Comparison of ENCODE assay signal across 27 cellular contexts in the genomic region with DNA sequence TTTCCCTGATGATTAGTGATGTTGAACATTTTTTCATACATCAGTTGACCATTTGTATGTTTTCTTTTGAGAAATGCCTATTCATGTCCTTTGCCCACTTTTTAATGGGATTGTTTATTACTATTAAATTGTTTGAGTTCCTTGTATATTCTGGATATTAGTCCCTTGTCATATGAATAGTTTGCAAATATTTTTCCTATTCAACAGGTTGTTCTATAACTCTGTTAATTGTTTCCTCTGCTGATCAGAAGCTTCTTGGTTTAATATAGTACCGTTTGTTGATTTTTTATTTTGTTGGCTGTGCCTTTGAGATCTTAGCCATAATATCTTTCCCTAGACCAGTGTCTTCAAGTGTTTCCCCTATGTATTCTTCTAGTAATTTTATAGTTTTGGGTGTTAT.
"Had no signal": no experiment of that assay in that cellular context is flagged by ENCODE, and none has a peak within 500 bp of the region (broad histone marks: within the 10 kb centered on the region; RNA-seq: fewer than 3 reads in every experiment).

No MANE protein-coding gene starts in this region.

- H3K27ac ChIP-seq: stomach, suprapubic skin, testis, thoracic aorta, thyroid gland, tibial artery, tibial nerve, transverse colon, upper lobe of left lung, upper lobe of right lung, uterus, vagina had no signal

- H3K27me3 Mint-ChIP-seq: stimulated activated memory B cell treated with anti-CD40 and anti-IgM and Interleukin-4, amounts not matched to agents 10 μg/mL and 1 μg/mL and 100 μg/mL, for 72 hours; stimulated activated naive B cell treated with anti-CD40 and anti-IgM and Interleukin-4, amounts not matched to agents 10 μg/mL and 1 μg/mL and 100 μg/mL, for 72 hours; stimulated activated naive CD8-positive, alpha-beta T cell treated with anti-CD3 and anti-CD28 coated beads, Interleukin-15, Interleukin-2, amounts not matched to agents 100 ng/mL and 50 ng/mL, for 24 hours had no signal

- H3K36me3 ChIP-seq: stomach, suprapubic skin, thoracic aorta, thyroid gland, tibial artery, tibial nerve, transverse colon, upper lobe of left lung, upper lobe of right lung, uterus, vagina had no signal

- H3K4me1 ChIP-seq: stomach, suprapubic skin, testis, tibial artery, tibial nerve, upper lobe of left lung, upper lobe of right lung, uterus had no signal

- H3K27ac Mint-ChIP-seq: stimulated activated effector memory CD8-positive, alpha-beta T cell treated with anti-CD3 and anti-CD28 coated beads, Interleukin-12 subunit alpha, Interleukin-12 subunit beta, amount 100 ng/mL, for 72 hours; stimulated activated memory B cell treated with anti-CD40 and anti-IgM and Interleukin-4, amounts not matched to agents 10 μg/mL and 1 μg/mL and 100 μg/mL, for 72 hours; stimulated activated naive B cell treated with anti-CD40 and anti-IgM and Interleukin-4, amounts not matched to agents 10 μg/mL and 1 μg/mL and 100 μg/mL, for 72 hours; stimulated activated naive CD8-positive, alpha-beta T cell treated with anti-CD3 and anti-CD28 coated beads, Interleukin-15, Interleukin-2, amounts not matched to agents 100 ng/mL and 50 ng/mL, for 24 hours; type B pancreatic cell had no signal

- H3K9me3 ChIP-seq: suprapubic skin, testis, thyroid gland, transverse colon, upper lobe of left lung, upper lobe of right lung, uterus, vagina had no signal

- H3K4me1 Mint-ChIP-seq: stimulated activated effector memory CD8-positive, alpha-beta T cell treated with anti-CD3 and anti-CD28 coated beads, Interleukin-12 subunit alpha, Interleukin-12 subunit beta, amount 100 ng/mL, for 72 hours; stimulated activated memory B cell treated with anti-CD40 and anti-IgM and Interleukin-4, amounts not matched to agents 10 μg/mL and 1 μg/mL and 100 μg/mL, for 72 hours; stimulated activated naive B cell treated with anti-CD40 and anti-IgM and Interleukin-4, amounts not matched to agents 10 μg/mL and 1 μg/mL and 100 μg/mL, for 72 hours had no signal

- ATAC-seq: stimulated activated effector memory CD8-positive, alpha-beta T cell treated with anti-CD3 and anti-CD28 coated beads, Interleukin-12 subunit alpha, Interleukin-12 subunit beta, amount 100 ng/mL, for 72 hours; stimulated activated memory B cell treated with anti-CD40 and anti-IgM and Interleukin-4, amounts not matched to agents 10 μg/mL and 1 μg/mL and 100 μg/mL, for 72 hours; stimulated activated naive B cell treated with anti-CD40 and anti-IgM and Interleukin-4, amounts not matched to agents 10 μg/mL and 1 μg/mL and 100 μg/mL, for 72 hours; stimulated activated naive CD8-positive, alpha-beta T cell treated with anti-CD3 and anti-CD28 coated beads, Interleukin-15, Interleukin-2, amounts not matched to agents 100 U/mL and 50 U/mL, for 24 hours; upper lobe of right lung had no signal

- DNase-seq: stimulated activated CD4-positive, alpha-beta T cell treated with anti-CD3 and anti-CD28 coated beads, Interleukin-2, amount 100 ng/mL, for 48 hours; stimulated activated CD4-positive, alpha-beta T cell treated with anti-CD3 and anti-CD28 coated beads, Interleukin-4, amount 100 ng/mL, for 1 hour; stimulated activated CD4-positive, alpha-beta T cell treated with anti-CD3 and anti-CD28 coated beads, Interleukin-4, amount 100 ng/mL, for 24 hours; stimulated activated CD4-positive, alpha-beta T cell treated with anti-CD3 and anti-CD28 coated beads, Interleukin-4, amount 100 ng/mL, for 4 hours; stimulated activated CD8-positive, alpha-beta memory T cell treated with anti-CD3 and anti-CD28 coated beads, Interleukin-4, amount 100 ng/mL, for 48 hours; stimulated activated naive B cell treated with anti-CD40 and anti-IgM and Interleukin-4, amounts not matched to agents 10 μg/mL and 1 μg/mL and 100 μg/mL, for 72 hours; stimulated activated naive CD4-positive, alpha-beta T cell; stimulated activated naive CD4-positive, alpha-beta T cell treated with Interleukin-2 at 50 U/mL for 16 hours; stimulated activated naive CD8-positive, alpha-beta T cell treated with anti-CD3 and anti-CD28 coated beads, Interleukin-15, Interleukin-2, amounts not matched to agents 100 U/mL and 50 U/mL, for 24 hours; stomach; substantia nigra; testis; thyroid gland; tibial artery; transverse colon; trophoblast cell; upper lobe of left lung; upper lobe of right lung; uterus had no signal

- H3K4me3 Mint-ChIP-seq: stimulated activated effector memory CD8-positive, alpha-beta T cell treated with anti-CD3 and anti-CD28 coated beads, Interleukin-12 subunit alpha, Interleukin-12 subunit beta, amount 100 ng/mL, for 72 hours; stimulated activated memory B cell treated with anti-CD40 and anti-IgM and Interleukin-4, amounts not matched to agents 10 μg/mL and 1 μg/mL and 100 μg/mL, for 72 hours; stimulated activated naive B cell treated with anti-CD40 and anti-IgM and Interleukin-4, amounts not matched to agents 10 μg/mL and 1 μg/mL and 100 μg/mL, for 72 hours; stimulated activated naive CD8-positive, alpha-beta T cell treated with anti-CD3 and anti-CD28 coated beads, Interleukin-15, Interleukin-2, amounts not matched to agents 100 ng/mL and 50 ng/mL, for 24 hours; type B pancreatic cell had no signal

- H3K4me3 ChIP-seq: stomach, suprapubic skin, testis, thoracic aorta, thyroid gland, tibial artery, tibial nerve, transverse colon, upper lobe of left lung, upper lobe of right lung, uterus, vagina had no signal
